11 cellular contexts compared by ENCODE assay signal in genomic region chr5:39426136-39426535, GRCh38. TPM values are rescaled to one million over a fixed set of nuclear protein-coding genes. Genes with fewer than 3 reads are reported as not detected.
DNase-seq lines count a peak whose midpoint lies in the region; TF ChIP-seq lines count a peak whose summit lies in the region.
"Had no signal": no experiment of that assay in that cellular context is flagged by ENCODE, and none has a peak within 500 bp of the region (broad histone marks: within the 10 kb centered on the region; RNA-seq: fewer than 3 reads in every experiment).

No MANE protein-coding gene starts in this region.

- intact Hi-C loops in breast epithelium (cut with DNase I; ENCODE audit: low total_unique reads) = no loop called here
- intact Hi-C loops in MCF 10A (cut with micrococcal nuclease) = no loop called here
- intact Hi-C loops in transverse colon (cut with DNase I; ENCODE audit: low total_unique reads) = no loop called here

- H3K36me3 ChIP-seq in breast epithelium (no peaks in the 10 kb centered on the region), mucosa of rectum (ENCODE audit: control insufficient read depth in 2 of 2, insufficient read depth in 2 of 2, low read length in 2 of 2) (no peaks in the 10 kb centered on the region), transverse colon (no peaks in the 10 kb centered on the region)

- peak overlapping the region in 2 of 3 donors; percentile 69 to 85 for H3K4me3 ChIP-seq in breast epithelium
- H3K4me3 ChIP-seq in mucosa of rectum (ENCODE audit: low read length in 2 of 2) = no peak overlapping the region
- no peak overlapping the region for H3K4me3 ChIP-seq in transverse colon

- H3K4me1 ChIP-seq in breast epithelium = peaks cover 3 to 11% of the 10 kb centered on the region in 2 donors
- peaks cover 13 to 30% of the 10 kb centered on the region in 2 donors for H3K4me1 ChIP-seq in mucosa of rectum (ENCODE audit: control insufficient read depth in 2 of 2, insufficient read depth in 2 of 2, low read length in 2 of 2)
- peaks cover 0 to 61% (median 29%) of the 10 kb centered on the region in 4 donors for H3K4me1 ChIP-seq in transverse colon

- in situ Hi-C loops in transverse colon (cut with MboI; ENCODE audit: low pct_ligation_motif_present in 1 of 4, low pct_unique_long_range_greater_than_20kb in 1 of 4, low sequenced_read_pairs in 3 of 4) = no loop called here
- in situ Hi-C loops in ACHN (cut with HindIII; ENCODE audit: low pct_ligation_motif_present, low pct_unique_long_range_greater_than_20kb, low sequenced_read_pairs) = no loop called here

- H3K27ac ChIP-seq in breast epithelium (peak overlapping the region; percentile 93 to 95), mucosa of rectum (ENCODE audit: low read depth in 2 of 2, low read length in 2 of 2) (peak overlapping the region; percentile 25 to 58), transverse colon (peak overlapping the region; percentile 84 to 89 (median 86))
- H3K27ac ChIP-seq: parathyroid adenoma had no signal

- TF ChIP-seq POLR2A in breast epithelium (IDR thresholded peaks at IDR 0.05) (no peak), transverse colon (IDR thresholded peaks at IDR 0.05) (no peak)

- no peak for DNase-seq in breast epithelium (ENCODE audit: low spot score in 2 of 2)
- no peak for DNase-seq in MCF 10A (ENCODE audit: unreplicated experiment)
- peak; percentile 24 for DNase-seq in dermis blood vessel endothelial cell
- no peak for DNase-seq in transverse colon
- no peak for DNase-seq in activated CD4-positive, alpha-beta T cell treated with anti-CD3 and anti-CD28 coated beads, Interleukin-2, amount 10 ng/mL, durations not matched to agents 7 days and 5 days
- DNase-seq in GOT3 (lab: John Stamatoyannopoulos, UW) = no peak
- no peak for DNase-seq in ACHN
- DNase-seq: activated T-cell treated with anti-CD3 and anti-CD28 coated beads, Interleukin-2, amount 50 U/mL, for 48 hours; NCI-H446 treated with DMSO at 0.1 percent for 48 hours had no signal

- peaks cover 18% of the 10 kb centered on the region for H3K27me3 Mint-ChIP-seq in MCF 10A (ENCODE audit: insufficient read depth, unreplicated experiment)
- H3K27me3 Mint-ChIP-seq in activated CD4-positive, alpha-beta T cell treated with anti-CD3 and anti-CD28 coated beads, Interleukin-2, amount 10 ng/mL, durations not matched to agents 7 days and 5 days = peaks cover 49% of the 10 kb centered on the region

- H3K36me3 Mint-ChIP-seq in MCF 10A (ENCODE audit: insufficient read depth, unreplicated experiment) = no peaks in the 10 kb centered on the region
- no peaks in the 10 kb centered on the region for H3K36me3 Mint-ChIP-seq in activated CD4-positive, alpha-beta T cell treated with anti-CD3 and anti-CD28 coated beads, Interleukin-2, amount 10 ng/mL, durations not matched to agents 7 days and 5 days (ENCODE audit: low read depth)

- H3K4me3 Mint-ChIP-seq in MCF 10A (ENCODE audit: unreplicated experiment) = no peak overlapping the region
- no peak overlapping the region for H3K4me3 Mint-ChIP-seq in activated CD4-positive, alpha-beta T cell treated with anti-CD3 and anti-CD28 coated beads, Interleukin-2, amount 10 ng/mL, durations not matched to agents 7 days and 5 days

- no peaks in the 10 kb centered on the region for H3K9me3 ChIP-seq in breast epithelium
- H3K9me3 ChIP-seq in mucosa of rectum (ENCODE audit: control insufficient read depth in 2 of 2, low read length in 2 of 2) = no peaks in the 10 kb centered on the region
- H3K9me3 ChIP-seq in transverse colon = no peaks in the 10 kb centered on the region

- H3K27ac Mint-ChIP-seq in MCF 10A (ENCODE audit: low read depth, unreplicated experiment) = no peak overlapping the region
- no peak overlapping the region for H3K27ac Mint-ChIP-seq in activated CD4-positive, alpha-beta T cell treated with anti-CD3 and anti-CD28 coated beads, Interleukin-2, amount 10 ng/mL, durations not matched to agents 7 days and 5 days

- H3K27me3 ChIP-seq in breast epithelium = no peaks in the 10 kb centered on the region
- peaks cover 0 to 2% of the 10 kb centered on the region in 2 donors for H3K27me3 ChIP-seq in mucosa of rectum (ENCODE audit: control insufficient read depth in 2 of 2, insufficient read depth in 2 of 2, low read length in 2 of 2)
- no peaks in the 10 kb centered on the region for H3K27me3 ChIP-seq in transverse colon

- peak overlapping the region in 1 of 2 donors; percentile 45 for H3K9ac ChIP-seq in mucosa of rectum (ENCODE audit: low read depth in 1 of 2, low read length in 2 of 2)
- H3K9ac ChIP-seq: parathyroid adenoma had no signal

- 41 to 47% methylated on average over 3 to 5 of the region's 5 CpGs for WGBS in transverse colon (ENCODE audit: low coverage in 1 of 2), 2 donors

- no peak for TF ChIP-seq EP300 in transverse colon (IDR thresholded peaks at IDR 0.05; ENCODE audit: low read depth)

- BruUV-seq in MCF 10A (replicated peaks; lab: Mats Ljungman, UMichigan) = no TSS peak

- CTCF ChIA-PET in MCF 10A (lab: Yijun Ruan, JAX) = interaction anchor here (3.3 to 3.7 kb wide), 2 partner anchors 50 to 122 kb away, joined by 13 to 15 read pairs; no protein-coding TSS in a partner anchor
- CTCF ChIA-PET in activated CD4-positive, alpha-beta T cell treated with anti-CD3 and anti-CD28 coated beads, Interleukin-2, amount 10 ng/mL, durations not matched to agents 7 days and 5 days (lab: Charles Lee) = no interaction called here

- no peak for TF ChIP-seq CTCF in breast epithelium (IDR thresholded peaks at IDR 0.05)
- TF ChIP-seq CTCF in MCF 10A (IDR thresholded peaks at IDR 0.05; ENCODE audit: unreplicated experiment) = no peak
- no peak for TF ChIP-seq CTCF in transverse colon (IDR thresholded peaks at IDR 0.05)

- peaks cover 5% of the 10 kb centered on the region for H3K4me1 Mint-ChIP-seq in MCF 10A (ENCODE audit: insufficient read depth, unreplicated experiment)
- peaks cover 6% of the 10 kb centered on the region for H3K4me1 Mint-ChIP-seq in activated CD4-positive, alpha-beta T cell treated with anti-CD3 and anti-CD28 coated beads, Interleukin-2, amount 10 ng/mL, durations not matched to agents 7 days and 5 days

- no peaks in the 10 kb centered on the region for H3K9me3 Mint-ChIP-seq in MCF 10A (ENCODE audit: unreplicated experiment)
- H3K9me3 Mint-ChIP-seq in activated CD4-positive, alpha-beta T cell treated with anti-CD3 and anti-CD28 coated beads, Interleukin-2, amount 10 ng/mL, durations not matched to agents 7 days and 5 days = no peaks in the 10 kb centered on the region

- POLR2A ChIA-PET in MCF 10A (lab: Yijun Ruan, JAX) = interaction anchor here (0.6 to 0.7 kb wide), 2 partner anchors 9 to 55 kb away, joined by 3 read pairs; no protein-coding TSS in a partner anchor
- POLR2A ChIA-PET in activated CD4-positive, alpha-beta T cell treated with anti-CD3 and anti-CD28 coated beads, Interleukin-2, amount 10 ng/mL, durations not matched to agents 7 days and 5 days (lab: Charles Lee) = no interaction called here

RNA-seq across cellular contexts. Expression of gene DAB2, which starts 1.4 kb away (rescaled TPM):
- total RNA-seq in breast epithelium (100 to 1,000 TPM; 112 to 240 (median 119) TPM), MCF 10A (2022) (0.68 and 2.1 TPM in 2 replicates), dermis blood vessel endothelial cell (118 and 129 TPM in 2 replicates), transverse colon (100 to 1,000 TPM in 1 of 4 donors, 10 to 100 TPM in 3; 34.4 to 143 (median 53.1) TPM)
- total RNA-seq in activated CD4-positive, alpha-beta T cell treated with anti-CD3 and anti-CD28 coated beads, Interleukin-2, amount 10 ng/mL, durations not matched to agents 7 days and 5 days = not detected

Comparison
In these comparisons a context has a peak if more than half of its experiments do, and no peak if none do; other contexts are left out.
1. RNA of gene DAB2, which starts 1.4 kb away (total RNA-seq): 118 to 129 TPM in dermis blood vessel endothelial cell, 112 to 240 TPM in breast epithelium and 34.4 to 143 TPM in transverse colon; 0.68 to 2.1 TPM in MCF 10A and not detected in activated CD4-positive, alpha-beta T cell treated with anti-CD3 and anti-CD28 coated beads, Interleukin-2, amount 10 ng/mL, durations not matched to agents 7 days and 5 days; every median in the first group is over 10 times any median in the second.
2. H3K27ac ChIP-seq: peak in every context shown above with its lines; median percentile 94 in breast epithelium; 86 in transverse colon; 42 in mucosa of rectum.
3. H3K4me3 ChIP-seq: peak in breast epithelium (2 of 3); none in mucosa of rectum (0 of 2) and transverse colon (0 of 4).